ENCODE assay signal across 16 cellular contexts in the genomic region with DNA sequence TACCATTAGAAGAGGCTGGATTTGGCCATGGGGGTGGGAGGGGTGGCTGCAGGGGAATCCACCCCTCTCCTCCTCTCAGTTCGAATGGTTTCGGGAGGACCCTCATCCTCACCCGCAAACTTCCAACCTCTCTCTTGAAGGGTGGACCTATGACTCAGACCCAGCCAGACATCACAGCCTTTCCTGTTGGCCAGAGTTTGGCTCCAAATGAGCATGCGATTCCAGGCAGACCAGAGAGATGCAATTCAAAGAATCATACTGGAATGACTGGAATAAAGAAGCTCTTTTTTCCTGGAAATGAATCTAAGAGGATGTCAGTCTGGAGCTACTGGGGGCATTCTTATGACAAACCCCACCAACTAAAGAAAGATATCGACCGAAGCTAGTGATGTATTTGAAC.
DNase-seq lines count a peak whose midpoint lies in the region; ATAC-seq and TF ChIP-seq lines count a peak whose summit lies in the region.
"Had no signal": no experiment of that assay in that cellular context is flagged by ENCODE, and none has a peak within 500 bp of the region (broad histone marks: within the 10 kb centered on the region; RNA-seq: fewer than 3 reads in every experiment).

No MANE protein-coding gene starts in this region.

- H3K4me1 ChIP-seq in Peyer's patch, result no peaks in the 10 kb centered on the region

- DNase-seq in EH (ENCODE audit: low read depth) (peak; percentile 82), RPMI7951 (ENCODE audit: low read depth) (peak; percentile 90), fibroblast of peridontal ligament (ENCODE audit: extremely low read depth) (peak; percentile 76), renal cortical epithelial cell (ENCODE audit: low read depth) (peak; percentile 21), NCI-H2171 treated with DMSO at 0.1 percent for 48 hours (lab: John Stamatoyannopoulos, UW) (no peak), Peyer's patch (no peak)
- DNase-seq: activated CD4-positive, alpha-beta T cell treated with anti-CD3 and anti-CD28 coated beads, Interleukin-2, amount 50 U/mL, for 4 hours; CD4-positive, CD25-positive, alpha-beta regulatory T cell; NCI-H1105; NCI-H510A; stimulated activated CD4-positive, alpha-beta T cell treated with anti-CD3 and anti-CD28 coated beads, Interleukin-4, amount 100 ng/mL, for 4 hours; stimulated activated naive CD4-positive, alpha-beta T cell treated with Interleukin-2 at 50 U/mL for 16 hours; T-helper 17 cell had no signal

- no peaks in the 10 kb centered on the region for H3K27me3 ChIP-seq in Peyer's patch

- no peak for TF ChIP-seq CTCF in Peyer's patch (IDR thresholded peaks at IDR 0.05)

- H3K4me3 ChIP-seq in Peyer's patch, result no peak overlapping the region

- TF ChIP-seq POLR2A in Peyer's patch (IDR thresholded peaks at IDR 0.05), result no peak

- no peaks in the 10 kb centered on the region for H3K9me3 ChIP-seq in Peyer's patch

- ATAC-seq in HG03135 (IDR thresholded peaks at IDR 0.05; ENCODE audit: unreplicated experiment) (no peak), GM18519 (IDR thresholded peaks at IDR 0.05; ENCODE audit: low FRiP score, unreplicated experiment) (no peak)
- ATAC-seq: Panc1, T-helper 17 cell had no signal

- H3K36me3 ChIP-seq in Peyer's patch, result no peaks in the 10 kb centered on the region

- H3K27ac ChIP-seq in Peyer's patch, result no peak overlapping the region

Comparison
In these comparisons a context has a peak if more than half of its experiments do, and no peak if none do; other contexts are left out.
1. DNase-seq: peak in EH (single experiment), RPMI7951 (single experiment), fibroblast of peridontal ligament (single experiment) and renal cortical epithelial cell (single experiment); none in NCI-H2171 treated with DMSO at 0.1 percent for 48 hours (single experiment) and Peyer's patch (0 of 3).